Comparison of ENCODE assay signal across 8 cellular contexts in genomic region chr2:1886405-1886992, GRCh38.
DNase-seq lines count a peak whose midpoint lies in the region; ATAC-seq and TF ChIP-seq lines count a peak whose summit lies in the region.

No MANE protein-coding gene starts in this region.

- peak; percentile 75 for ATAC-seq in GM18907 (IDR thresholded peaks at IDR 0.05; ENCODE audit: unreplicated experiment)

- DNase-seq in AG10803 (ENCODE audit: low read depth) (peak; percentile 64), MG63 (peak; percentile 59), glomerular endothelial cell (ENCODE audit: extremely low read depth, low read depth, low spot score) (peak; percentile 45), posterior vena cava (ENCODE audit: low spot score) (peak; percentile 85), DMS79 treated with DMSO at 0.1 percent for 48 hours (lab: John Stamatoyannopoulos, UW) (no peak), NCI-H1930 (lab: John Stamatoyannopoulos, UW) (no peak)
- DNase-seq in activated T-cell treated with anti-CD3 and anti-CD28 coated beads, Interleukin-2, amount 50 U/mL, for 24 hours = peak; percentile 40

- peak; percentile 78 for TF ChIP-seq CTCF in AG10803 (conservative IDR thresholded peaks at IDR 0.05; ENCODE audit: low read length)

- no peaks in the 10 kb centered on the region for H3K36me3 Mint-ChIP-seq in activated T-cell treated with anti-CD3 and anti-CD28 coated beads, Interleukin-2, amount 50 U/mL, for 24 hours (ENCODE audit: low read depth)

- H3K27me3 ChIP-seq in MG63 = peaks cover 5% of the 10 kb centered on the region; the same call in 1 of the 2 replicates

- H3K4me1 Mint-ChIP-seq in activated T-cell treated with anti-CD3 and anti-CD28 coated beads, Interleukin-2, amount 50 U/mL, for 24 hours (ENCODE audit: low read depth) = peaks cover 1% of the 10 kb centered on the region

- peaks cover 36% of the 10 kb centered on the region for H3K27me3 Mint-ChIP-seq in activated T-cell treated with anti-CD3 and anti-CD28 coated beads, Interleukin-2, amount 50 U/mL, for 24 hours

- no peak overlapping the region for H3K27ac Mint-ChIP-seq in activated T-cell treated with anti-CD3 and anti-CD28 coated beads, Interleukin-2, amount 50 U/mL, for 24 hours

- intact Hi-C loops in posterior vena cava (cut with DNase I) = no loop called here

- no peaks in the 10 kb centered on the region for H3K9me3 Mint-ChIP-seq in activated T-cell treated with anti-CD3 and anti-CD28 coated beads, Interleukin-2, amount 50 U/mL, for 24 hours

- H3K36me3 ChIP-seq in MG63 = no peaks in the 10 kb centered on the region

- no peaks in the 10 kb centered on the region for H3K9me3 ChIP-seq in MG63

- no peak overlapping the region for H3K4me3 Mint-ChIP-seq in activated T-cell treated with anti-CD3 and anti-CD28 coated beads, Interleukin-2, amount 50 U/mL, for 24 hours

- H3K4me3 ChIP-seq in AG10803 (ENCODE audit: low read length) = no peak overlapping the region
- no peak overlapping the region for H3K4me3 ChIP-seq in MG63

Comparison
In these comparisons a context has a peak if more than half of its experiments do, and no peak if none do; other contexts are left out.
1. DNase-seq: peak in AG10803 (single experiment), MG63 (single experiment), activated T-cell treated with anti-CD3 and anti-CD28 coated beads, Interleukin-2, amount 50 U/mL, for 24 hours (single experiment), glomerular endothelial cell (single experiment) and posterior vena cava (single experiment); none in DMS79 treated with DMSO at 0.1 percent for 48 hours (single experiment) and NCI-H1930 (0 of 2).